Comparison of ENCODE assay signal across 32 cellular contexts in genomic region chr6:152265651-152266050, GRCh38.
"Had no signal": no experiment of that assay in that cellular context is flagged by ENCODE, and none has a peak within 500 bp of the region (broad histone marks: within the 10 kb centered on the region; RNA-seq: fewer than 3 reads in every experiment).

No MANE protein-coding gene starts in this region.

- H3K27ac ChIP-seq: adrenal gland, brain microvascular endothelial cell, lower lobe of right lung, pancreas, right atrium auricular region, WERI-Rb-1 had no signal

- H3K4me3 ChIP-seq: adrenal gland, heart left ventricle, lower lobe of right lung, pancreas, right atrium auricular region, thoracic aorta had no signal

- H3K27me3 Mint-ChIP-seq: activated naive CD8-positive, alpha-beta T cell treated with anti-CD3 and anti-CD28 coated beads for 36 hours; effector memory CD8-positive, alpha-beta T cell; stimulated activated naive CD8-positive, alpha-beta T cell treated with anti-CD3 and anti-CD28 coated beads, Interleukin-15, Interleukin-2, amounts not matched to agents 100 ng/mL and 50 ng/mL, for 24 hours; type B pancreatic cell had no signal

- H3K4me1 Mint-ChIP-seq: activated naive CD8-positive, alpha-beta T cell treated with anti-CD3 and anti-CD28 coated beads for 36 hours had no signal

- H3K4me3 Mint-ChIP-seq: activated naive CD4-positive, alpha-beta T cell treated with anti-CD3 and anti-CD28 coated beads for 36 hours; activated naive CD8-positive, alpha-beta T cell treated with anti-CD3 and anti-CD28 coated beads for 36 hours; activated T-helper 1 cell treated with anti-CD3 and anti-CD28 coated beads, Interleukin-12 subunit alpha, Interleukin-12 subunit beta, Interleukin-2, Interleukin-4 antibody, amounts not matched to agents 30 ng/mL and 10 ng/mL and 1 ng/mL, durations not matched to agents 14 hours and 24 hours and 36 hours; effector memory CD8-positive, alpha-beta T cell; stimulated activated effector memory CD8-positive, alpha-beta T cell treated with anti-CD3 and anti-CD28 coated beads, Interleukin-12 subunit alpha, Interleukin-12 subunit beta, amount 100 ng/mL, for 72 hours; stimulated activated naive CD8-positive, alpha-beta T cell treated with anti-CD3 and anti-CD28 coated beads, Interleukin-15, Interleukin-2, amounts not matched to agents 100 ng/mL and 50 ng/mL, for 24 hours; T-helper 1 cell treated with Interleukin-12 subunit alpha and Interleukin-12 subunit beta and Interleukin-4 antibody, amounts not matched to agents 30 μg/mL and 1 μg/mL, for 36 hours; type B pancreatic cell had no signal

- DNase-seq: activated CD4-positive, alpha-beta T cell treated with anti-CD3 and anti-CD28 coated beads for 48 hours; activated CD4-positive, alpha-beta T cell treated with anti-CD3 and anti-CD28 coated beads, Interleukin-2, amount 50 U/mL, for 48 hours; activated CD8-positive, alpha-beta memory T cell treated with anti-CD3 and anti-CD28 coated beads for 24 hours; activated effector memory CD4-positive, alpha-beta T cell treated with anti-CD3 and anti-CD28 coated beads, Interleukin-2, amount 50 U/mL, for 16 hours; activated naive CD4-positive, alpha-beta T cell treated with anti-CD3 and anti-CD28 coated beads for 36 hours; activated naive CD8-positive, alpha-beta T cell treated with anti-CD3 and anti-CD28 coated beads for 36 hours; activated T-cell treated with anti-CD3 and anti-CD28 coated beads, Interleukin-2, amount 50 U/mL, for 1 hour; adrenal gland; brain microvascular endothelial cell; cortex of kidney; effector memory CD8-positive, alpha-beta T cell; erythroblast; foreskin fibroblast; heart left ventricle; hypothalamus; kidney glomerular epithelial cell; lower lobe of right lung; mesendoderm; pancreas; stimulated activated CD4-positive, alpha-beta T cell treated with anti-CD3 and anti-CD28 coated beads, Interleukin-12 subunit alpha, Interleukin-12 subunit beta, amount 100 ng/mL, for 4 hours; stimulated activated CD4-positive, alpha-beta T cell treated with anti-CD3 and anti-CD28 coated beads, Interleukin-4, amount 100 ng/mL, for 24 hours; T1000; WERI-Rb-1 had no signal

- H3K4me1 ChIP-seq: pancreas had no signal

- H3K9me3 ChIP-seq: adrenal gland, heart left ventricle, lower lobe of right lung, pancreas, right atrium auricular region, thoracic aorta had no signal

- H3K27ac Mint-ChIP-seq: activated naive CD4-positive, alpha-beta T cell treated with anti-CD3 and anti-CD28 coated beads for 36 hours; activated naive CD8-positive, alpha-beta T cell treated with anti-CD3 and anti-CD28 coated beads for 36 hours; activated T-helper 1 cell treated with anti-CD3 and anti-CD28 coated beads, Interleukin-12 subunit alpha, Interleukin-12 subunit beta, Interleukin-2, Interleukin-4 antibody, amounts not matched to agents 30 ng/mL and 10 ng/mL and 1 ng/mL, durations not matched to agents 14 hours and 24 hours and 36 hours; stimulated activated effector memory CD8-positive, alpha-beta T cell treated with anti-CD3 and anti-CD28 coated beads, Interleukin-12 subunit alpha, Interleukin-12 subunit beta, amount 100 ng/mL, for 72 hours; stimulated activated naive CD8-positive, alpha-beta T cell treated with anti-CD3 and anti-CD28 coated beads, Interleukin-15, Interleukin-2, amounts not matched to agents 100 ng/mL and 50 ng/mL, for 24 hours; T-helper 1 cell treated with Interleukin-12 subunit alpha and Interleukin-12 subunit beta and Interleukin-4 antibody, amounts not matched to agents 30 μg/mL and 1 μg/mL, for 36 hours; type B pancreatic cell had no signal

- H3K27me3 ChIP-seq: adrenal gland, brain microvascular endothelial cell, heart left ventricle, pancreas, right atrium auricular region had no signal

- H3K36me3 ChIP-seq: WERI-Rb-1 had no signal

- ATAC-seq: activated CD4-positive, CD25-positive, alpha-beta regulatory T cell treated with anti-CD3 and anti-CD28 coated beads, Interleukin-2, amount 50 U/mL, for 24 hours; effector memory CD8-positive, alpha-beta T cell; heart left ventricle; left lobe of liver; lower lobe of right lung; pancreas; stimulated activated effector memory CD8-positive, alpha-beta T cell treated with anti-CD3 and anti-CD28 coated beads, Interleukin-12 subunit alpha, Interleukin-12 subunit beta, amount 100 ng/mL, for 72 hours had no signal
